ENCODE assay signal across 8 cellular contexts in the genomic region with DNA sequence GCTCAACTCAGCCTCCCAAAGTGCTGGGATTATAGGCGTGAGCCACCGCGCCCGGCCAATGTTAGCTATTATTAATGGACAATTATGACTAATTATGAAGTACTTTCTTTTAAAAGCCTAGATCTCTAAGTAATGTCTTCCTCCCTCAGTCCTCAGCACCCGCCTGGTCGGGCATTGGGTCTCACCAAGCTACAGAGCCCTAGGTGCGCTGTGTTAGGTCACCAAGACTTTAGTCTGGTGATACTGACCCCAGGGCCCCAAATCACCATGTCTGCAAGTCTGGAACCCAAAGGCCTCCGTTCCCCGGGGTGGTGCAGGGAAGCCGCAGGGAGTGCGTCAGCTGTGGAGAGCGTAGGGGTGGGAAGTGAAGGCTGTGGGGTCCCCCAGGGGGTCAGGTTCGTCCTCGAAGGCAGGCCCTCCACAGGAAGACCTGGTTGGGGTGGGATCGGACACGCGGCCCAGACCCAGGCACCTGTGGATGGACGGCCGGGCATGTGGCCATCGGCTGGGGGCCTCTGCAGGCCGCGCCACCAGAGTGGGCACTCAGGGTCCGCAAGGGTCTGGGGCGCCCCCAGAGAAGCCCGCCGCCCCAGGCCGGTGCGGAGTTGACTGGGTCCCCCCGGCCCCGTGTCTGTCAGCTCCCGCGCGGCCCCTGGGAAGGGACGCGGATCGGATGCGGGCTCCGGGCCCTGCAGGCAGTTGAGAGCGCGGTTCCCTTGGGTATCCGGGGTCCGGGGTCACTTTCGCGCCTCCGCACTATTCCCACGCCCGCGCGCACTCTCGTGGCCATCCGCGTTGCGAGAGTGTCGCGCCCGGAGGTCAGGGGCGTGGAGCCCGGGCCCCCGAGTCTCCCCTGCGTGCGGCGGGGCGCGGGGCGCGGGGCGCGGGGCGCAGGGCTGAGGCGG.
DNase-seq lines count a peak whose midpoint lies in the region; ATAC-seq and TF ChIP-seq lines count a peak whose summit lies in the region.

No MANE protein-coding gene starts in this region.

- H3K27me3 ChIP-seq in layer of hippocampus (ENCODE audit: control insufficient read depth, insufficient read depth, low read length) = no peaks in the 10 kb centered on the region

- TF ChIP-seq CTCF in astrocyte of the spinal cord (IDR thresholded peaks at IDR 0.05; ENCODE audit: low read depth, low read length) = no peak

- no peak for ATAC-seq in GM19035 (IDR thresholded peaks at IDR 0.05; ENCODE audit: unreplicated experiment)

- H3K4me3 ChIP-seq in astrocyte of the spinal cord (ENCODE audit: low read depth, low read length) = peak overlapping the region; percentile 52

- DNase-seq in DMS53 (lab: John Stamatoyannopoulos, UW) (peak; percentile 56), DMS53 treated with DMSO at 0.1 percent for 48 hours (lab: John Stamatoyannopoulos, UW; ENCODE audit: unreplicated experiment) (no peak), astrocyte of the spinal cord (ENCODE audit: low read depth, low spot score) (no peak), substantia nigra (lab: John Stamatoyannopoulos, UW) (no peak), amniotic stem cell (lab: John Stamatoyannopoulos, UW) (no peak), EL (no peak)

- peak overlapping the region; percentile 84 for H3K27ac ChIP-seq in layer of hippocampus (ENCODE audit: low read depth, low read length)
- H3K27ac ChIP-seq in substantia nigra (ENCODE audit: low read depth, low read length, poor library complexity, severe bottlenecking) = peak overlapping the region; percentile 45

- in situ Hi-C loops in astrocyte of the spinal cord (cut with HindIII; ENCODE audit: low sequenced_read_pairs) = no loop called here
